In genomic region chr10:78033623-78034470, GRCh38 we compare ENCODE assay signal across 8 cellular contexts. TPM values are rescaled to one million over a fixed set of nuclear protein-coding genes. Genes with fewer than 3 reads are reported as not detected.
DNase-seq lines count a peak whose midpoint lies in the region; TF ChIP-seq lines count a peak whose summit lies in the region.

Gene RPS24 (plus strand): TSS chr10:78033863. CDS start chr10:78033902, 39 bp downstream.

- no peak within 1 kb of the TSS for H3T11ph ChIP-seq in H9 (ENCODE audit: low read length)

- H3K27ac ChIP-seq in H9 (ENCODE audit: insufficient read length, low read depth, low read length), result peak within 1 kb of the TSS; percentile 30

- peak within 1 kb of the TSS; percentile 96 for H3K4me2 ChIP-seq in H9 (ENCODE audit: insufficient read depth, insufficient read length, low read length)

- peak within 1 kb of the TSS; percentile 97 to 99 for H3K4me3 Mint-ChIP-seq in H9
- peak within 1 kb of the TSS; percentile 89 to 96 (median 93) for H3K4me3 Mint-ChIP-seq in nephron
- peak within 1 kb of the TSS; percentile 97 for H3K4me3 Mint-ChIP-seq in stimulated activated naive CD8-positive, alpha-beta T cell treated with anti-CD3 and anti-CD28 coated beads, Interleukin-15, Interleukin-2, amounts not matched to agents 100 ng/mL and 50 ng/mL, for 24 hours

- H3K79me1 ChIP-seq in H9 (ENCODE audit: insufficient read depth, low read depth, low read length, poor library complexity, severe bottlenecking), result peaks cover 3% of the 10 kb centered on the region

- H2AK5ac ChIP-seq in H9 (ENCODE audit: insufficient read length, low read length), result no peak within 1 kb of the TSS

- DNase-seq in ELR (ENCODE audit: low read depth) (peak; percentile 99), H9 (peak; percentile 96), MG63 (peak; percentile 93), SHP77 treated with DMSO at 0.1 percent for 48 hours (lab: John Stamatoyannopoulos, UW) (peak; percentile 87), fibroblast of the aortic adventitia (ENCODE audit: low read depth) (peak; percentile 97)
- peak; percentile 98 for DNase-seq in activated effector memory CD4-positive, alpha-beta T cell treated with anti-CD3 and anti-CD28 coated beads, Interleukin-2, amount 50 U/mL, for 16 hours

- H3K18ac ChIP-seq in H9 (ENCODE audit: insufficient read length, low read depth, low read length), result peak within 1 kb of the TSS; percentile 41

- no peak within 1 kb of the TSS for H2BK20ac ChIP-seq in H9 (ENCODE audit: low read depth, low read length, poor library complexity, severe bottlenecking)

- peak within 1 kb of the TSS; percentile 72; the same call in 1 of the 2 replicates for H3K14ac ChIP-seq in H9 (ENCODE audit: insufficient read depth, low read length)

- no peak within 1 kb of the TSS for H2BK12ac ChIP-seq in H9 (ENCODE audit: insufficient read length, low read depth, low read length)

- peaks cover 28% of the 10 kb centered on the region for H3K79me2 ChIP-seq in H9 (ENCODE audit: insufficient read depth, low read length)

- no peaks in the 10 kb centered on the region for H3K27me3 Mint-ChIP-seq in H9 (ENCODE audit: low read depth)
- H3K27me3 Mint-ChIP-seq in nephron (ENCODE audit: low read depth), result no peaks in the 10 kb centered on the region
- H3K27me3 Mint-ChIP-seq in stimulated activated naive CD8-positive, alpha-beta T cell treated with anti-CD3 and anti-CD28 coated beads, Interleukin-15, Interleukin-2, amounts not matched to agents 100 ng/mL and 50 ng/mL, for 24 hours, result no peaks in the 10 kb centered on the region

- H3K27ac Mint-ChIP-seq in H9 (peak within 1 kb of the TSS; percentile 96 to 98 (median 97)), nephron (peak within 1 kb of the TSS; percentile 65 to 84 (median 83))
- H3K27ac Mint-ChIP-seq in stimulated activated naive CD8-positive, alpha-beta T cell treated with anti-CD3 and anti-CD28 coated beads, Interleukin-15, Interleukin-2, amounts not matched to agents 100 ng/mL and 50 ng/mL, for 24 hours, result peak within 1 kb of the TSS; percentile 97

- H3K4me1 Mint-ChIP-seq in H9, result peaks cover 40 to 41% of the 10 kb centered on the region in 2 experiments
- peaks cover 48% of the 10 kb centered on the region for H3K4me1 Mint-ChIP-seq in nephron
- H3K4me1 Mint-ChIP-seq in stimulated activated naive CD8-positive, alpha-beta T cell treated with anti-CD3 and anti-CD28 coated beads, Interleukin-15, Interleukin-2, amounts not matched to agents 100 ng/mL and 50 ng/mL, for 24 hours (ENCODE audit: low read depth), result peaks cover 56% of the 10 kb centered on the region

- peaks cover 47% of the 10 kb centered on the region for H3K36me3 ChIP-seq in MG63

- no peak within 1 kb of the TSS for H3K56ac ChIP-seq in H9 (ENCODE audit: insufficient read length, low read depth, low read length)

- no peak within 1 kb of the TSS for H3K4ac ChIP-seq in H9 (ENCODE audit: low read depth, low read length)

- H3K4me1 ChIP-seq in H9 (ENCODE audit: insufficient read depth, low read length), result peaks cover 2% of the 10 kb centered on the region; the same call in 1 of the 2 replicates

- no peak within 1 kb of the TSS for H2BK120ac ChIP-seq in H9 (ENCODE audit: low read depth, low read length, poor library complexity, severe bottlenecking)

- H3K9me3 ChIP-seq in H9 (ENCODE audit: control insufficient read depth, low read depth, low read length), result no peaks in the 10 kb centered on the region
- H3K9me3 ChIP-seq in MG63, result no peaks in the 10 kb centered on the region

- TF ChIP-seq CTCF in H9 (conservative IDR thresholded peaks at IDR 0.05) (no peak; the same call in 2 of the 3 replicates), fibroblast of the aortic adventitia (IDR thresholded peaks at IDR 0.05; ENCODE audit: insufficient read depth, low read length) (peak; percentile 3), nephron (IDR thresholded peaks at IDR 0.05; ENCODE audit: unreplicated experiment in 3 of 3) (no peak)

- H3K23me2 ChIP-seq in H9 (ENCODE audit: insufficient read length, low read depth, low read length, poor library complexity, severe bottlenecking), result peaks cover 8% of the 10 kb centered on the region

- H3K27me3 ChIP-seq in H9 (ENCODE audit: insufficient read depth, low read length) (no peaks in the 10 kb centered on the region), MG63 (no peaks in the 10 kb centered on the region)

- no peak within 1 kb of the TSS for H2AFZ ChIP-seq in H9 (ENCODE audit: low read length)

- no peak within 1 kb of the TSS for H4K91ac ChIP-seq in H9 (ENCODE audit: insufficient read length, low read depth, low read length)

- no peaks in the 10 kb centered on the region; a peak in 2 of 5 replicates for H3K9me3 Mint-ChIP-seq in H9
- H3K9me3 Mint-ChIP-seq in nephron, result no peaks in the 10 kb centered on the region
- no peaks in the 10 kb centered on the region for H3K9me3 Mint-ChIP-seq in stimulated activated naive CD8-positive, alpha-beta T cell treated with anti-CD3 and anti-CD28 coated beads, Interleukin-15, Interleukin-2, amounts not matched to agents 100 ng/mL and 50 ng/mL, for 24 hours

- H2BK5ac ChIP-seq in H9 (ENCODE audit: insufficient read length, low read length), result no peak within 1 kb of the TSS

- H3K9ac ChIP-seq in H9 (ENCODE audit: extremely low read depth, insufficient read length, low read length), result peak within 1 kb of the TSS; percentile 88

- H4K8ac ChIP-seq in H9 (replicated peaks; ENCODE audit: insufficient read length, low read depth, low read length), result no peak within 1 kb of the TSS

- no CpG with 5 or more reads among the region's 55 CpGs for WGBS in H9 (ENCODE audit: extremely low coverage, insufficient read length, low lambda C conversion rate)

- no peak within 1 kb of the TSS for H3K23ac ChIP-seq in H9 (ENCODE audit: insufficient read length, low read depth, low read length)

- no peak within 1 kb of the TSS for H4K5ac ChIP-seq in H9 (ENCODE audit: insufficient read length, low read depth, low read length)

- H3K36me3 Mint-ChIP-seq in H9 (ENCODE audit: insufficient read depth in 1 of 3, low read depth in 3 of 3) (peaks cover 37 to 49% (median 46%) of the 10 kb centered on the region in 3 experiments), nephron (ENCODE audit: low read depth) (peaks cover 35% of the 10 kb centered on the region)
- peaks cover 54% of the 10 kb centered on the region for H3K36me3 Mint-ChIP-seq in stimulated activated naive CD8-positive, alpha-beta T cell treated with anti-CD3 and anti-CD28 coated beads, Interleukin-15, Interleukin-2, amounts not matched to agents 100 ng/mL and 50 ng/mL, for 24 hours (ENCODE audit: low read depth)

- peaks cover 5% of the 10 kb centered on the region for H4K20me1 ChIP-seq in H9 (ENCODE audit: control insufficient read depth, insufficient read depth, insufficient read length)

- H3K4me3 ChIP-seq in MG63, result peak within 1 kb of the TSS; percentile 83
- peak within 1 kb of the TSS; percentile 99 for H3K4me3 ChIP-seq in fibroblast of the aortic adventitia (ENCODE audit: low read depth, low read length)

- H2BK15ac ChIP-seq in H9 (ENCODE audit: low read depth, low read length), result no peak within 1 kb of the TSS

RNA-seq across cellular contexts. Expression of gene RPS24, which starts in this region (rescaled TPM):
- total RNA-seq in H9 (2021), result 1,949 and 1,966 TPM in 2 replicates
- total RNA-seq in MG63 (2014; rRNA removed; shearing (Covaris generic); ENCODE audit: low replicate concordance), result 3,994 and 5,871 TPM in 2 replicates
- 3,008 and 3,613 TPM in 2 replicates for total RNA-seq in fibroblast of the aortic adventitia (ENCODE audit: low replicate concordance)

Comparison
In these comparisons a context has a peak if more than half of its experiments do, and no peak if none do; other contexts are left out.
1. Peak in every context shown above with its lines: DNase-seq, H3K4me3 ChIP-seq and H3K27ac ChIP-seq.